1 cellular context compared by ENCODE assay signal in the genomic region with DNA sequence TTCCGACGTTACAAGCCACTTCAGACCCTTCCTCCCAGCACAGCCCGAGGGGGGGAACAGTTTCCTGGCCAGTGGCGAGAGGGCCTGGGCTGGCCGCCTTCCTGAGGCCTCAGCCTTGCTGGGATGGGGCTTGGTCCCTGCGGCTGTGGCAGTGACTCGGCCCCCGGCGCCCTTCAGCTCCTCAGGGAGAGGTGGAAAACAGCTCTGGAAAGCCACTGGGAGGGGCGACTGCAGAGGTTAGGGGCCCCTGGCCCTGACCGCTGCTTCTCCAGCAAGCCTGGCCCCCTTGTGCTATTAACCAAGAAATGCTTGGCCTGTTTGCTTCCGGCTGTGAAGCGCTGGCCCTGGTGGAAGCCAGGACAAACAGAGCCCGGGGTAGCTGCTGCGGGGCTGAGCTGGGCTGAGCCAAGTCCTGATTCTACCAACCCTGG.
TF ChIP-seq lines count a peak whose summit lies in the region.

No MANE protein-coding gene starts in this region.

TF ChIP-seq in WTC11, 78 proteins besides CTCF, POLR2A, EP300 and RAD21 (continued from another document):
- TF ChIP-seq, protein P1, sequence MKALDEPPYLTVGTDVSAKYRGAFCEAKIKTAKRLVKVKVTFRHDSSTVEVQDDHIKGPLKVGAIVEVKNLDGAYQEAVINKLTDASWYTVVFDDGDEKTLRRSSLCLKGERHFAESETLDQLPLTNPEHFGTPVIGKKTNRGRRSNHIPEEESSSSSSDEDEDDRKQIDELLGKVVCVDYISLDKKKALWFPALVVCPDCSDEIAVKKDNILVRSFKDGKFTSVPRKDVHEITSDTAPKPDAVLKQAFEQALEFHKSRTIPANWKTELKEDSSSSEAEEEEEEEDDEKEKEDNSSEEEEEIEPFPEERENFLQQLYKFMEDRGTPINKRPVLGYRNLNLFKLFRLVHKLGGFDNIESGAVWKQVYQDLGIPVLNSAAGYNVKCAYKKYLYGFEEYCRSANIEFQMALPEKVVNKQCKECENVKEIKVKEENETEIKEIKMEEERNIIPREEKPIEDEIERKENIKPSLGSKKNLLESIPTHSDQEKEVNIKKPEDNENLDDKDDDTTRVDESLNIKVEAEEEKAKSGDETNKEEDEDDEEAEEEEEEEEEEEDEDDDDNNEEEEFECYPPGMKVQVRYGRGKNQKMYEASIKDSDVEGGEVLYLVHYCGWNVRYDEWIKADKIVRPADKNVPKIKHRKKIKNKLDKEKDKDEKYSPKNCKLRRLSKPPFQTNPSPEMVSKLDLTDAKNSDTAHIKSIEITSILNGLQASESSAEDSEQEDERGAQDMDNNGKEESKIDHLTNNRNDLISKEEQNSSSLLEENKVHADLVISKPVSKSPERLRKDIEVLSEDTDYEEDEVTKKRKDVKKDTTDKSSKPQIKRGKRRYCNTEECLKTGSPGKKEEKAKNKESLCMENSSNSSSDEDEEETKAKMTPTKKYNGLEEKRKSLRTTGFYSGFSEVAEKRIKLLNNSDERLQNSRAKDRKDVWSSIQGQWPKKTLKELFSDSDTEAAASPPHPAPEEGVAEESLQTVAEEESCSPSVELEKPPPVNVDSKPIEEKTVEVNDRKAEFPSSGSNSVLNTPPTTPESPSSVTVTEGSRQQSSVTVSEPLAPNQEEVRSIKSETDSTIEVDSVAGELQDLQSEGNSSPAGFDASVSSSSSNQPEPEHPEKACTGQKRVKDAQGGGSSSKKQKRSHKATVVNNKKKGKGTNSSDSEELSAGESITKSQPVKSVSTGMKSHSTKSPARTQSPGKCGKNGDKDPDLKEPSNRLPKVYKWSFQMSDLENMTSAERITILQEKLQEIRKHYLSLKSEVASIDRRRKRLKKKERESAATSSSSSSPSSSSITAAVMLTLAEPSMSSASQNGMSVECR (CRISPR knock-in tag; IDR thresholded peaks at IDR 0.05; ENCODE audit: borderline replicate concordance): no peak
- TF ChIP-seq ZNF121 (CRISPR knock-in tag; IDR thresholded peaks at IDR 0.05) (no peak), ZBTB21 (CRISPR knock-in tag; IDR thresholded peaks at IDR 0.05; ENCODE audit: borderline replicate concordance) (no peak), ZNF263 (CRISPR knock-in tag; IDR thresholded peaks at IDR 0.05; ENCODE audit: low read depth) (no peak)
